9 cellular contexts compared by ENCODE assay signal in the genomic region with DNA sequence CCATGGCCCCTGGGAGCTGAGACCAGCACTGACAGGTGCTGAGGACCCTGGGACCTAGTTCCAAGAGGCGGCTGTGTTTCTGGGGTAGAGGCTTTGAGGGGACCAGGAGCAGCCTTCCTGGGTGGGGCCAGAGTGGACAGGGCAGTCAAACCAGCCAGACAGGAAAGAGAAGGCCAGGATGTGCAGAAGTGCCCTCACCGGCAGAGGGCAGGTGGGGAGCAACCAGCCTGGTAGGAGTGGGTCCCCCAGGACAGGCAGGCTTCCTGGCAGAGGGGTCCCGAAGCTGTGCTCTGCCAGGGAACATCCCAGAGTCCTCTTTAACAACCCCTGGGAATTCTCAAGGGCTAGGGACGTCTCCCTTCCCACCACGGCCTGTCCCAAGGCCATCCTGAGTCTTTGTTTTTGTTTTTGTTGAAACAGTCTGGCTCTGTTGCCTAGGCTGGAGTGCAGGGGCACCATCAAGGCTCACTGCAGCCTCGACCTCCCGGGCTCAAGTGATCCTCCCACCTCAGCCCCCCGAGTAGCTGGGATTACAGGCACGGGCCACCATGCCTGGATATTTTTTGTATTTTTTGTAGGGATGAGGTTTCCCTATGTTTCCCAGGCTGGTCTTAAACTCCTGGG. TPM values are rescaled to one million over a fixed set of nuclear protein-coding genes. Genes with fewer than 3 reads are reported as not detected.
DNase-seq lines count a peak whose midpoint lies in the region; ATAC-seq and TF ChIP-seq lines count a peak whose summit lies in the region.
"Had no signal": no experiment of that assay in that cellular context is flagged by ENCODE, and none has a peak within 500 bp of the region (broad histone marks: within the 10 kb centered on the region; RNA-seq: fewer than 3 reads in every experiment).

No MANE protein-coding gene starts in this region.

- no peak overlapping the region for H3K9ac ChIP-seq in OCI-LY3 (ENCODE audit: low read length)
- H3K9ac ChIP-seq: KMS-11 had no signal

- no peak for ATAC-seq in activated CD4-positive, CD25-positive, alpha-beta regulatory T cell treated with anti-CD3 and anti-CD28 coated beads, Interleukin-2, amount 50 U/mL, for 24 hours

- no peaks in the 10 kb centered on the region for H3K36me3 ChIP-seq in OCI-LY3 (replicated peaks; ENCODE audit: low read depth, low read length)
- no peaks in the 10 kb centered on the region for H3K36me3 ChIP-seq in hepatocyte (replicated peaks; ENCODE audit: insufficient read depth, low read depth)

- H4K20me1 ChIP-seq in OCI-LY3 (ENCODE audit: insufficient read depth, low read length) (no peaks in the 10 kb centered on the region), hepatocyte (ENCODE audit: insufficient read depth, poor library complexity, severe bottlenecking) (no peaks in the 10 kb centered on the region)

- no peaks in the 10 kb centered on the region for H3K4me1 ChIP-seq in OCI-LY3 (ENCODE audit: low read length)
- H3K4me1 ChIP-seq in hepatocyte (ENCODE audit: insufficient read depth) = no peaks in the 10 kb centered on the region

- peak overlapping the region; percentile 68 for H3K27ac Mint-ChIP-seq in Calu3 (ENCODE audit: unreplicated experiment)
- H3K27ac Mint-ChIP-seq: activated naive CD8-positive, alpha-beta T cell had no signal

- BruUV-seq in Calu3 (replicated peaks; lab: Mats Ljungman, UMichigan) = no TSS peak

- no peaks in the 10 kb centered on the region for H3K9me3 ChIP-seq in OCI-LY3 (ENCODE audit: insufficient read depth, low read length)
- H3K9me3 ChIP-seq in hepatocyte (ENCODE audit: low read depth) = no peaks in the 10 kb centered on the region

- 71% methylated on average over 9 of the region's 9 CpGs for WGBS in hepatocyte (ENCODE audit: low lambda C conversion rate, missing lambda C conversion rate)

- intact Hi-C loops in Calu3 (cut with micrococcal nuclease; ENCODE audit: unreplicated experiment) = no loop called here

- H3K27me3 ChIP-seq in OCI-LY3 (ENCODE audit: low read depth, low read length) (peaks cover 27% of the 10 kb centered on the region), hepatocyte (no peaks in the 10 kb centered on the region)

- TF ChIP-seq CTCF in Calu3 (IDR thresholded peaks at IDR 0.05; ENCODE audit: unreplicated experiment) = peak; percentile 92
- peak; percentile 34; the same call in 1 of the 2 replicates for TF ChIP-seq CTCF in OCI-LY3 (IDR thresholded peaks at IDR 0.05; ENCODE audit: low read depth, low read length)
- TF ChIP-seq CTCF in hepatocyte (IDR thresholded peaks at IDR 0.05; ENCODE audit: poor library complexity) = peak; percentile 13

- peaks cover 27% of the 10 kb centered on the region for H3K4me1 Mint-ChIP-seq in Calu3 (ENCODE audit: low read depth, unreplicated experiment)

- no peaks in the 10 kb centered on the region for H3K79me2 ChIP-seq in OCI-LY3 (ENCODE audit: low read length)
- no peaks in the 10 kb centered on the region for H3K79me2 ChIP-seq in hepatocyte

- no peak overlapping the region for H3K4me2 ChIP-seq in OCI-LY3 (ENCODE audit: low read length)
- no peak overlapping the region for H3K4me2 ChIP-seq in hepatocyte
- H3K4me2 ChIP-seq: KMS-11 had no signal

- H3K4me3 ChIP-seq in OCI-LY3 (ENCODE audit: low read length) = no peak overlapping the region
- no peak overlapping the region for H3K4me3 ChIP-seq in hepatocyte

- peak; percentile 94 for DNase-seq in Calu3
- peak; percentile 41 for DNase-seq in hepatocyte (ENCODE audit: low spot score)
- no peak for DNase-seq in activated CD4-positive, alpha-beta T cell treated with anti-CD3 and anti-CD28 coated beads, Interleukin-2, amount 50 U/mL, for 1 hour
- DNase-seq in NCI-H146 treated with DMSO at 0.1 percent for 48 hours (lab: John Stamatoyannopoulos, UW; ENCODE audit: unreplicated experiment) = no peak
- DNase-seq: SW 1271 had no signal

- H2AFZ ChIP-seq in OCI-LY3 (ENCODE audit: low read depth, low read length) (no peak overlapping the region), hepatocyte (no peak overlapping the region)

- no peaks in the 10 kb centered on the region for H3K27me3 Mint-ChIP-seq in Calu3 (ENCODE audit: unreplicated experiment)
- H3K27me3 Mint-ChIP-seq: activated naive CD8-positive, alpha-beta T cell had no signal

- no peaks in the 10 kb centered on the region for H3K9me3 Mint-ChIP-seq in Calu3 (ENCODE audit: low read depth, unreplicated experiment)

- peak overlapping the region; percentile 13 for H3K4me3 Mint-ChIP-seq in Calu3 (ENCODE audit: low read depth, unreplicated experiment)
- H3K4me3 Mint-ChIP-seq: activated naive CD8-positive, alpha-beta T cell had no signal

- CTCF ChIA-PET in Calu3 (lab: Charles Lee) = interaction anchor here (0.6 kb wide), 1 partner anchor 33 kb away, joined by 3 read pairs; a partner anchor contains a TSS

- no peak overlapping the region for H3K27ac ChIP-seq in OCI-LY3 (ENCODE audit: low read length)
- no peak overlapping the region for H3K27ac ChIP-seq in hepatocyte
- H3K27ac ChIP-seq: KMS-11 had no signal

- peaks cover 23% of the 10 kb centered on the region for H3K36me3 Mint-ChIP-seq in Calu3 (ENCODE audit: insufficient read depth, unreplicated experiment)
- H3K36me3 Mint-ChIP-seq: activated naive CD8-positive, alpha-beta T cell had no signal

- no peaks in the 10 kb centered on the region for H3K9me2 ChIP-seq in hepatocyte (replicated peaks; ENCODE audit: insufficient read depth)

RNA-seq across cellular contexts. Expression of a gene that starts 3.0 kb away (rescaled TPM):
- total RNA-seq in Calu3 (2022) (0.14 TPM in 1 of 2 replicates, not detected in the other), hepatocyte (0.07 and 0.08 TPM in 2 replicates)
- 0.13 TPM in 1 of 2 replicates, not detected in the other for polyA plus RNA-seq in hepatocyte

RNA-seq across cellular contexts. Expression of a gene that starts 20.2 kb away (rescaled TPM):
- total RNA-seq in Calu3 (2022) = 1.6 and 1.8 TPM in 2 replicates
- 1.9 and 2.0 TPM in 2 replicates for total RNA-seq in hepatocyte
- polyA plus RNA-seq in hepatocyte = 0.80 and 1.4 TPM in 2 replicates

RNA-seq across cellular contexts. Expression of a gene that starts 32.8 kb away (rescaled TPM):
- total RNA-seq in Calu3 (2022) (12.3 and 15.4 TPM in 2 replicates), hepatocyte (14.4 and 17.1 TPM in 2 replicates)
- 17.9 and 23.6 TPM in 2 replicates for polyA plus RNA-seq in hepatocyte

RNA-seq across cellular contexts. Expression of a gene that starts 44.5 kb away (rescaled TPM):
- total RNA-seq in Calu3 (2022) = 184 and 192 TPM in 2 replicates
- 668 and 805 TPM in 2 replicates for total RNA-seq in hepatocyte
- 1,297 and 1,400 TPM in 2 replicates for polyA plus RNA-seq in hepatocyte

RNA-seq across cellular contexts. Expression of a gene that starts 44.8 kb away (rescaled TPM):
- total RNA-seq in Calu3 (2022) (19.3 and 22.7 TPM in 2 replicates), hepatocyte (7.4 and 9.7 TPM in 2 replicates)
- polyA plus RNA-seq in hepatocyte = 9.3 and 9.8 TPM in 2 replicates

Comparison
In these comparisons a context has a peak if more than half of its experiments do, and no peak if none do; other contexts are left out.
1. DNase-seq: peak in Calu3 (single experiment) and hepatocyte (single experiment); none in activated CD4-positive, alpha-beta T cell treated with anti-CD3 and anti-CD28 coated beads, Interleukin-2, amount 50 U/mL, for 1 hour (single experiment) and NCI-H146 treated with DMSO at 0.1 percent for 48 hours (single experiment).
2. CTCF ChIP-seq: peak in every context shown above with its lines; median percentile 92 in Calu3; 34 in OCI-LY3; 13 in hepatocyte.